ENCODE assay signal across 19 cellular contexts in the genomic region with DNA sequence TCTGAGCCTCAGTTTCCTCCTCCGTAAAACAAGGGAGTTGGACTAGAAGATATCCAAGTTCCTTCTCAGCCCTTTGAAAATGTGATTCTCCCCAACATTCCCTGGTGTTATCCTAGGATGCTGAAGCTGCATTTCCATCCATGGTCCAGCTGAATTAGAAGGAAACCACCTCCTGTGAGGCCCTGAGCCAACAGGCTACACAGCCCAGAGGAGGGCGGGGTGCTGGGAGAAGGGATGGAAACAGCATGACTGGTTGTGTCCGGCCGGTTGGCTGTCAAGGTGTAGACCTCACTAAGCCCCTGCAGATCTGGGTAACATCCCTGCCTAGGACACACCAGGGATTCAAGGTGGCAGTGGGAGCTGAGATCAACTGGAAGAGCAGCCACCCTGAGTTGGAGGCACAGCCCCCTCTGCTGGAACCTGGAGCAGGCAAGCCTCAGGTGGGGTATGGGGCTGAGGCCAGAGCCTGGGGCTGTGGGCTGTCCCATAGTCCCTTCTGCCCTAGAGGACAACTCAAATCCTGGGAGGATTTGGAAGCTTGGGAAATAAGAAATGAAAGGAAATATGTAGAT.
DNase-seq lines count a peak whose midpoint lies in the region; FAIRE-seq and TF ChIP-seq lines count a peak whose summit lies in the region.
"Had no signal": no experiment of that assay in that cellular context is flagged by ENCODE, and none has a peak within 500 bp of the region (broad histone marks: within the 10 kb centered on the region; RNA-seq: fewer than 3 reads in every experiment).

No MANE protein-coding gene starts in this region.

- no peak overlapping the region for H2BK15ac ChIP-seq in mesendoderm (replicated peaks; ENCODE audit: low read depth)

- H3K27ac ChIP-seq in SJCRH30 (no peak overlapping the region), mesendoderm (ENCODE audit: low read depth, low read length) (no peak overlapping the region)
- H3K27ac ChIP-seq: heart left ventricle, left ventricle myocardium inferior had no signal

- no peak overlapping the region for H3K9ac ChIP-seq in mesendoderm (ENCODE audit: low read length)

- no peak overlapping the region for H2BK120ac ChIP-seq in mesendoderm (ENCODE audit: low read depth, low read length)

- no peak for FAIRE-seq in D721Med (lab: Jason Lieb, UNC)
- FAIRE-seq in H54 (lab: Jason Lieb, UNC) = no peak
- FAIRE-seq: endothelial cell of umbilical vein, urothelium cell line had no signal

- H2BK5ac ChIP-seq in mesendoderm (ENCODE audit: low read length) = no peak overlapping the region

- H4K5ac ChIP-seq in mesendoderm (ENCODE audit: low read length) = no peak overlapping the region

- no peaks in the 10 kb centered on the region for H3K79me2 ChIP-seq in mesendoderm (ENCODE audit: control insufficient read depth, insufficient read depth, low read length)

- no peak for DNase-seq in D721Med (ENCODE audit: insufficient read length, low spot score)
- no peak for DNase-seq in GM20000 (ENCODE audit: low spot score)
- DNase-seq in SJCRH30 = peak; percentile 34 to 55
- peak; percentile 81 for DNase-seq in mesendoderm
- DNase-seq in H54 (ENCODE audit: insufficient read length, low spot score) = no peak
- no peak for DNase-seq in HCEC 1CT
- DNase-seq in hepatic stellate cell (ENCODE audit: low spot score) = no peak
- DNase-seq: activated CD4-positive, CD25-positive, alpha-beta regulatory T cell treated with anti-CD3 and anti-CD28 coated beads, Interleukin-2, amount 50 U/mL, for 72 hours; caudate nucleus; CD4-positive, alpha-beta memory T cell; heart left ventricle; left ventricle myocardium inferior; natural killer cell; NCI-H2227 treated with DMSO at 0.1 percent for 48 hours; retina; stimulated activated CD4-positive, alpha-beta T cell treated with anti-CD3 and anti-CD28 coated beads, Interleukin-2, amount 100 ng/mL, for 24 hours; T-helper 1 cell had no signal

- TF ChIP-seq CTCF in D721Med (IDR thresholded peaks at IDR 0.05; ENCODE audit: insufficient read depth, missing control alignments) (peak; percentile 8), GM20000 (IDR thresholded peaks at IDR 0.05; ENCODE audit: extremely low read depth, missing control alignments) (peak; percentile 8)

- H3K4ac ChIP-seq in mesendoderm (ENCODE audit: low read depth, low read length) = no peak overlapping the region

- no peaks in the 10 kb centered on the region for H3K27me3 ChIP-seq in SJCRH30
- peaks cover 18% of the 10 kb centered on the region for H3K27me3 ChIP-seq in mesendoderm (ENCODE audit: insufficient read depth, low read length, poor library complexity)

- H3K18ac ChIP-seq in mesendoderm (ENCODE audit: low read length) = no peak overlapping the region

- H3K4me3 ChIP-seq in SJCRH30 = no peak overlapping the region
- no peak overlapping the region for H3K4me3 ChIP-seq in mesendoderm (ENCODE audit: low read length)
- H3K4me3 ChIP-seq: heart left ventricle, left ventricle myocardium inferior had no signal

- no peak for TF ChIP-seq POLR2A in H54 (IDR thresholded peaks at IDR 0.05; ENCODE audit: low read depth, low read length)

- no peaks in the 10 kb centered on the region for H3K9me3 ChIP-seq in SJCRH30 (replicated peaks)
- H3K9me3 ChIP-seq: heart left ventricle, left ventricle myocardium inferior had no signal

- no CpG with 5 or more reads among the region's 4 CpGs for WGBS in mesendoderm (ENCODE audit: extremely low coverage, insufficient coverage, low lambda C conversion rate)

- no peak overlapping the region for H4K8ac ChIP-seq in mesendoderm (ENCODE audit: low read depth, low read length)

- H3K23ac ChIP-seq in mesendoderm (ENCODE audit: low read length) = no peak overlapping the region

- H2AK5ac ChIP-seq in mesendoderm (ENCODE audit: low read length) = no peak overlapping the region

- H3K36me3 ChIP-seq in SJCRH30 (no peaks in the 10 kb centered on the region; the same call in 1 of the 2 replicates), mesendoderm (ENCODE audit: control insufficient read depth, insufficient read depth, low read length) (no peaks in the 10 kb centered on the region)
- H3K36me3 ChIP-seq: heart left ventricle, left ventricle myocardium inferior had no signal

- no peaks in the 10 kb centered on the region for H3K79me1 ChIP-seq in mesendoderm (ENCODE audit: low read length)

- no peak overlapping the region for H3K56ac ChIP-seq in mesendoderm (ENCODE audit: low read length)

- peaks cover 5% of the 10 kb centered on the region; the same call in 1 of the 2 replicates for H3K4me1 ChIP-seq in SJCRH30
- peaks cover 13% of the 10 kb centered on the region for H3K4me1 ChIP-seq in mesendoderm (ENCODE audit: control insufficient read depth, low read depth, low read length)
- H3K4me1 ChIP-seq: heart left ventricle, left ventricle myocardium inferior had no signal

- H3K4me2 ChIP-seq in mesendoderm (ENCODE audit: low read length) = no peak overlapping the region

Comparison
In these comparisons a context has a peak if more than half of its experiments do, and no peak if none do; other contexts are left out.
1. DNase-seq: peak in SJCRH30 (2 of 2) and mesendoderm (single experiment); none in D721Med (single experiment), GM20000 (single experiment), H54 (single experiment), HCEC 1CT (single experiment) and hepatic stellate cell (single experiment).